8 cellular contexts compared by ENCODE assay signal in genomic region chr19:49488863-49489537, GRCh38. TPM values are rescaled to one million over a fixed set of nuclear protein-coding genes. Genes with fewer than 3 reads are reported as not detected.
A peak's percentile ranks its signal among the peaks of the same experiment; 100 is the strongest.
DNase-seq lines count a peak whose midpoint lies in the region; ATAC-seq and TF ChIP-seq lines count a peak whose summit lies in the region.

No MANE protein-coding gene starts in this region.

- peaks cover 13 to 58% (median 33%) of the 10 kb centered on the region in 5 donors for H3K36me3 Mint-ChIP-seq in naive thymus-derived CD4-positive, alpha-beta T cell

- peak overlapping the region; percentile 98 for H3K9ac ChIP-seq in Loucy (ENCODE audit: low read depth, low read length, poor library complexity, severe bottlenecking)
- H3K9ac ChIP-seq in colonic mucosa (ENCODE audit: low read depth in 2 of 2, low read length in 2 of 2), result peak overlapping the region; percentile 96 to 98

- CTCF ChIA-PET in naive thymus-derived CD4-positive, alpha-beta T cell (lab: Charles Lee), result interaction anchor here (0.6 to 1.9 kb wide), 3 partner anchors 38 to 82 kb away, joined by 3 to 4 read pairs (median 3); partner anchors contain the start of gene PIH1D1

- peaks cover 16% of the 10 kb centered on the region for H3F3A ChIP-seq in Loucy (ENCODE audit: low read depth)

- H3K9me3 ChIP-seq in BE2C (no peaks in the 10 kb centered on the region), Loucy (ENCODE audit: insufficient read depth, low read depth, low read length) (no peaks in the 10 kb centered on the region), colonic mucosa (no peaks in the 10 kb centered on the region)
- no peaks in the 10 kb centered on the region for H3K9me3 ChIP-seq in naive thymus-derived CD4-positive, alpha-beta T cell (ENCODE audit: control insufficient read depth in 2 of 3, low read length in 3 of 3)

- H3K4me3 Mint-ChIP-seq in naive thymus-derived CD4-positive, alpha-beta T cell, result peak overlapping the region; percentile 95 to 99 (median 98)

- H3K79me2 ChIP-seq in Loucy (ENCODE audit: insufficient read depth, low read length), result peaks cover 53% of the 10 kb centered on the region

- POLR2A ChIA-PET in naive thymus-derived CD4-positive, alpha-beta T cell (lab: Charles Lee), result interaction anchor here (0.8 to 3.0 kb wide), 15 partner anchors 10 to 388 kb away, joined by 3 to 36 read pairs (median 5); partner anchors contain the start of genes AKT1S1, ALDH16A1, FLT3LG and NOSIP

- H3K27me3 ChIP-seq in BE2C, result no peaks in the 10 kb centered on the region; the same call in none of the 2 replicates
- peaks cover 9% of the 10 kb centered on the region for H3K27me3 ChIP-seq in Loucy (ENCODE audit: insufficient read depth, low read length, poor library complexity, severe bottlenecking)
- no peaks in the 10 kb centered on the region for H3K27me3 ChIP-seq in colonic mucosa
- H3K27me3 ChIP-seq in naive thymus-derived CD4-positive, alpha-beta T cell (ENCODE audit: control insufficient read depth in 2 of 2, insufficient read depth in 2 of 2, low read length in 2 of 2), result no peaks in the 10 kb centered on the region

- TF ChIP-seq CTCF in BE2C (IDR thresholded peaks at IDR 0.05; ENCODE audit: low read depth, low read length) (no peak), Loucy (conservative IDR thresholded peaks at IDR 0.05; ENCODE audit: low read length) (no peak), colonic mucosa (IDR thresholded peaks at IDR 0.05) (no peak)

- H3K27ac Mint-ChIP-seq in naive thymus-derived CD4-positive, alpha-beta T cell, result peak overlapping the region; percentile 89 to 99 (median 96)

- H4K20me1 ChIP-seq in Loucy (ENCODE audit: insufficient read depth, low read length, poor library complexity, severe bottlenecking), result peaks cover 55% of the 10 kb centered on the region

- H3K9me2 ChIP-seq in Loucy (replicated peaks; ENCODE audit: low read depth, low read length), result no peaks in the 10 kb centered on the region

- DNase-seq in BE2C, result no peak
- DNase-seq in colonic mucosa, result no peak
- no peak for DNase-seq in naive thymus-derived CD4-positive, alpha-beta T cell
- no peak for DNase-seq in NCI-H345 treated with DMSO at 0.1 percent for 48 hours (lab: John Stamatoyannopoulos, UW; ENCODE audit: unreplicated experiment)

- H3K9me3 Mint-ChIP-seq in naive thymus-derived CD4-positive, alpha-beta T cell, result peaks cover 0 to 12% (median 0%) of the 10 kb centered on the region in 11 donors

- peaks cover 30 to 61% (median 45%) of the 10 kb centered on the region in 7 donors for H3K4me1 Mint-ChIP-seq in naive thymus-derived CD4-positive, alpha-beta T cell

- H2AFZ ChIP-seq in Loucy (ENCODE audit: low read length), result no peak overlapping the region

- peak overlapping the region; percentile 87 for H3K27ac ChIP-seq in colonic mucosa
- H3K27ac ChIP-seq in naive thymus-derived CD4-positive, alpha-beta T cell (ENCODE audit: low read depth, low read length), result peak overlapping the region; percentile 92

- ATAC-seq in naive thymus-derived CD4-positive, alpha-beta T cell, result no peak
- ATAC-seq in HG02678 (IDR thresholded peaks at IDR 0.05; ENCODE audit: unreplicated experiment) (no peak), HG03442 (IDR thresholded peaks at IDR 0.05; ENCODE audit: unreplicated experiment) (no peak), GM21825 (IDR thresholded peaks at IDR 0.05; ENCODE audit: unreplicated experiment) (no peak)

- H3K36me3 ChIP-seq in BE2C, result peaks cover 59% of the 10 kb centered on the region
- H3K36me3 ChIP-seq in Loucy (ENCODE audit: insufficient read depth, low read length), result peaks cover 43% of the 10 kb centered on the region
- H3K36me3 ChIP-seq in colonic mucosa, result peaks cover 26% of the 10 kb centered on the region
- peaks cover 25 to 66% (median 44%) of the 10 kb centered on the region in 3 experiments for H3K36me3 ChIP-seq in naive thymus-derived CD4-positive, alpha-beta T cell (ENCODE audit: control insufficient read depth in 2 of 3, insufficient read depth in 3 of 3, low read length in 3 of 3)

- H3K4me3 ChIP-seq in BE2C (ENCODE audit: low read depth, low read length) (peak overlapping the region; percentile 94), Loucy (ENCODE audit: low read length, poor library complexity, severe bottlenecking) (peak overlapping the region; percentile 83), colonic mucosa (peak overlapping the region; percentile 88)
- H3K4me3 ChIP-seq in naive thymus-derived CD4-positive, alpha-beta T cell (ENCODE audit: low read length), result peak overlapping the region; percentile 100

- peak overlapping the region; percentile 95 for H3K4me2 ChIP-seq in Loucy (ENCODE audit: low read depth, low read length, poor library complexity, severe bottlenecking)

- peaks cover 0 to 9% (median 0%) of the 10 kb centered on the region in 5 donors for H3K27me3 Mint-ChIP-seq in naive thymus-derived CD4-positive, alpha-beta T cell

- H3K4me1 ChIP-seq in BE2C, result peaks cover 14% of the 10 kb centered on the region; the same call in 1 of the 2 replicates
- H3K4me1 ChIP-seq in Loucy (ENCODE audit: insufficient read depth, low read length, poor library complexity, severe bottlenecking), result peaks cover 18% of the 10 kb centered on the region
- peaks cover 6% of the 10 kb centered on the region for H3K4me1 ChIP-seq in colonic mucosa
- peaks cover 19 to 35% of the 10 kb centered on the region in 2 donors for H3K4me1 ChIP-seq in naive thymus-derived CD4-positive, alpha-beta T cell (ENCODE audit: control insufficient read depth in 2 of 2, insufficient read depth in 2 of 2, low read length in 2 of 2)

- intact Hi-C loops in colonic mucosa (cut with DNase I), result no loop called here
- intact Hi-C loops in naive thymus-derived CD4-positive, alpha-beta T cell (cut with micrococcal nuclease), result no loop called here

RNA-seq across cellular contexts. Expression of gene RPL13A, which starts 1.6 kb away (rescaled TPM):
- polyA plus RNA-seq in BE2C (2012; ENCODE audit: insufficient read depth, insufficient read length, low read depth), result 1,267 TPM
- 1,000 to 10,000 TPM; 2,431 to 2,528 TPM for total RNA-seq in colonic mucosa
- 1,000 to 10,000 TPM; 2,467 to 6,044 (median 5,762) TPM for total RNA-seq in naive thymus-derived CD4-positive, alpha-beta T cell
- 1,000 to 10,000 TPM; 3,356 to 4,438 TPM for polyA plus RNA-seq in naive thymus-derived CD4-positive, alpha-beta T cell

RNA-seq across cellular contexts. Expression of gene RPS11, which starts 7.2 kb away (rescaled TPM):
- polyA plus RNA-seq in BE2C (2012; ENCODE audit: insufficient read depth, insufficient read length, low read depth), result 2,730 TPM
- total RNA-seq in colonic mucosa, result 1,000 to 10,000 TPM; 1,734 to 1,870 TPM
- 1,000 to 10,000 TPM; 2,065 to 3,362 (median 2,972) TPM for total RNA-seq in naive thymus-derived CD4-positive, alpha-beta T cell
- polyA plus RNA-seq in naive thymus-derived CD4-positive, alpha-beta T cell, result 1,000 to 10,000 TPM; 2,125 to 2,254 TPM

RNA-seq across cellular contexts. Expression of gene FLT3LG, which starts 15.0 kb away (rescaled TPM):
- 1.7 TPM for polyA plus RNA-seq in BE2C (2012; ENCODE audit: insufficient read depth, insufficient read length, low read depth)
- 1 to 10 TPM; 2.9 to 4.9 TPM for total RNA-seq in colonic mucosa
- 100 to 1,000 TPM in 3 of 5 experiments, 10 to 100 TPM in 2; 90.6 to 401 (median 280) TPM for total RNA-seq in naive thymus-derived CD4-positive, alpha-beta T cell
- 100 to 1,000 TPM; 148 to 168 TPM for polyA plus RNA-seq in naive thymus-derived CD4-positive, alpha-beta T cell

RNA-seq across cellular contexts. Expression of gene FCGRT, which starts 23.5 kb away (rescaled TPM):
- polyA plus RNA-seq in BE2C (2012; ENCODE audit: insufficient read depth, insufficient read length, low read depth), result 8.4 TPM
- 100 to 1,000 TPM; 285 to 621 TPM for total RNA-seq in colonic mucosa
- 100 to 1,000 TPM in 1 of 5 experiments, 10 to 100 TPM in 3, 1 to 10 TPM in 1; 8.2 to 177 (median 47.5) TPM for total RNA-seq in naive thymus-derived CD4-positive, alpha-beta T cell
- polyA plus RNA-seq in naive thymus-derived CD4-positive, alpha-beta T cell, result 100 to 1,000 TPM; 117 to 129 TPM

RNA-seq across cellular contexts. Expression of gene ALDH16A1, which starts 36.0 kb away (rescaled TPM):
- 20.3 TPM for polyA plus RNA-seq in BE2C (2012; ENCODE audit: insufficient read depth, insufficient read length, low read depth)
- 10 to 100 TPM; 22.6 to 57.9 TPM for total RNA-seq in colonic mucosa
- 10 to 100 TPM; 27.6 to 38.1 (median 33.3) TPM for total RNA-seq in naive thymus-derived CD4-positive, alpha-beta T cell
- polyA plus RNA-seq in naive thymus-derived CD4-positive, alpha-beta T cell, result 10 to 100 TPM; 28.3 to 37.8 TPM

Comparison
In these comparisons a context has a peak if more than half of its experiments do, and no peak if none do; other contexts are left out.
1. RNA of gene FLT3LG, which starts 15.0 kb away (total RNA-seq): 90.6 to 401 TPM in naive thymus-derived CD4-positive, alpha-beta T cell; 2.9 to 4.9 TPM in colonic mucosa; every median in the first group is over 10 times any median in the second.
2. Peak in every context shown above with its lines, with median percentiles within 50 percentile points of each other: H3K4me3 ChIP-seq.